1 cellular context compared by ENCODE assay signal in genomic region chr2:50476174-50476573, GRCh38.
TF ChIP-seq lines count a peak whose summit lies in the region.

No MANE protein-coding gene starts in this region.

TF ChIP-seq in WTC11, 78 proteins besides CTCF, POLR2A, EP300 and RAD21 (continued from another document):
- TF ChIP-seq AFF4 (CRISPR knock-in tag; IDR thresholded peaks at IDR 0.05; ENCODE audit: borderline replicate concordance) (no peak), SP1 (CRISPR knock-in tag; conservative IDR thresholded peaks at IDR 0.05) (no peak), ZBTB43 (CRISPR knock-in tag; IDR thresholded peaks at IDR 0.05) (no peak), TCF7 (CRISPR knock-in tag; IDR thresholded peaks at IDR 0.05; ENCODE audit: low read depth) (no peak)
